29 cellular contexts compared by ENCODE assay signal in the genomic region with DNA sequence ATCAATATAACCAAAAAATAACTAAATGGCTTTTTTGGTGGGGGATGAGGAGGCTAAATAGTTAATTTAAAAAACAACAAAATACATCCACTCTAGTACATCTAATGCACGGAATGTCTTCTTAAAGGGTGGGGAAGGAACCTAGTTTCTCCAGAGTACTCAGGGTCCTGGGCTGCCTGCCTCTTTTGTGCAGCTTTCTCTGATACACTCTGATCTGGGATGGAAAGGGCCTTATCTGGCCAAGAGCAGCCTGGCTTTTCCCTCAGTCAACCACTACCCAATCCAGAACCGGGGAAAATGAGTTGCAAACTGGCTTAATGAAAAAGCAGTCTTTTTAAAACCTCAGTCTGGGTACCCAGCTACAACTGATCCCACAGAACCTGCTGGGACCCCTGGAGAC.
"Had no signal": no experiment of that assay in that cellular context is flagged by ENCODE, and none has a peak within 500 bp of the region (broad histone marks: within the 10 kb centered on the region; RNA-seq: fewer than 3 reads in every experiment).

No MANE protein-coding gene starts in this region.

- H3K27ac Mint-ChIP-seq: nephron progenitor cell had no signal

- DNase-seq: cerebellar nuclear complex; cortex of kidney; effector memory CD8-positive, alpha-beta T cell; esophagus squamous epithelium; foreskin melanocyte; glutamatergic neuron; hypothalamus; immature natural killer cell; islet precursor cell; kidney glomerular epithelial cell; lower lobe of right lung; naive thymus-derived CD8-positive, alpha-beta T cell; nephron progenitor cell; nucleus accumbens; stimulated activated CD4-positive, alpha-beta T cell treated with anti-CD3 and anti-CD28 coated beads, Interleukin-12 subunit alpha, Interleukin-12 subunit beta, amount 100 ng/mL, for 4 hours; stimulated activated CD4-positive, alpha-beta T cell treated with anti-CD3 and anti-CD28 coated beads, Interleukin-1b, Interleukin-23, amount 100 ng/mL, for 48 hours; stimulated activated CD4-positive, alpha-beta T cell treated with anti-CD3 and anti-CD28 coated beads, Interleukin-4, amount 100 ng/mL, for 1 hour; stimulated activated CD8-positive, alpha-beta memory T cell treated with anti-CD3 and anti-CD28 coated beads, Interleukin-4, amount 100 ng/mL, for 48 hours; stimulated activated naive CD4-positive, alpha-beta T cell treated with Interleukin-2 at 50 U/mL for 16 hours; stomach; substantia nigra; testis; transverse colon; upper lobe of right lung; uterus had no signal

- H3K4me3 ChIP-seq: esophagus squamous epithelium, lower lobe of right lung, prostate gland, smooth muscle cell, stomach, testis, transverse colon, upper lobe of right lung, uterus had no signal

- FAIRE-seq: endometrium had no signal

- H3K4me1 Mint-ChIP-seq: immature natural killer cell, nephron progenitor cell had no signal

- H3K9me3 ChIP-seq: esophagus squamous epithelium, lower lobe of right lung, prostate gland, stomach, testis, transverse colon, upper lobe of right lung, uterus had no signal

- H3K27ac ChIP-seq: esophagus squamous epithelium, lower lobe of right lung, prostate gland, stomach, transverse colon, uterus had no signal

- H3K36me3 ChIP-seq: prostate gland, uterus had no signal

- H3K9me3 Mint-ChIP-seq: effector memory CD8-positive, alpha-beta T cell; immature natural killer cell; naive thymus-derived CD8-positive, alpha-beta T cell; nephron progenitor cell had no signal

- H3K4me1 ChIP-seq: prostate gland had no signal

- H3K27me3 Mint-ChIP-seq: effector memory CD8-positive, alpha-beta T cell; naive thymus-derived CD8-positive, alpha-beta T cell had no signal

- H3K4me3 Mint-ChIP-seq: effector memory CD8-positive, alpha-beta T cell; immature natural killer cell; naive thymus-derived CD8-positive, alpha-beta T cell; nephron progenitor cell had no signal

- H3K4me2 ChIP-seq: smooth muscle cell had no signal

- H3K27me3 ChIP-seq: esophagus squamous epithelium, stomach, testis, transverse colon, upper lobe of right lung, uterus had no signal

- ATAC-seq: effector memory CD8-positive, alpha-beta T cell; naive thymus-derived CD8-positive, alpha-beta T cell; sciatic nerve had no signal
